ENCODE assay signal across 15 cellular contexts in the genomic region with DNA sequence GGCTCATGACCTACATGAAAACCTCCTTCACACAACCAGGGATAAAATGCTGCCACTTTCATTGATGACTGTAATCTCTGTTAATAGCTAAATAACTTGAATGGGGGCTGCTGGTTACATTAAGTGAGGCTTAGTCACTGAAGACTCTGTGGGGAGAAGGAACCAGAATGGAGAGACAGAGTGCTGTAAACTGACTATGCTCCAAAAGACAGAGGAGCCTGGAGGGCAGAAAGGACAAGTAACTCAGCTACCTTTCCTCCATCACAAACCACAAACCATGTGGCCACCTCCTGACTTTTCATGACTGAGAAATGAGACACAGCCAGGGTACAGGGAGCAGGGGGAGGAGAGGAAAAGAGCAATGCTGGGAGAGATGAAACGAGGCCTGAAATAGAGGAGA.
"Had no signal": no experiment of that assay in that cellular context is flagged by ENCODE, and none has a peak within 500 bp of the region (broad histone marks: within the 10 kb centered on the region; RNA-seq: fewer than 3 reads in every experiment).

No MANE protein-coding gene starts in this region.

- H3K4me2 ChIP-seq: hepatocyte had no signal

- H3K36me3 ChIP-seq: gastroesophageal sphincter, prostate gland, upper lobe of left lung had no signal

- H2AFZ ChIP-seq: hepatocyte had no signal

- DNase-seq: activated CD4-positive, alpha-beta T cell treated with anti-CD3 and anti-CD28 coated beads, Interleukin-2, amount 50 U/mL, for 48 hours; activated CD4-positive, CD25-positive, alpha-beta regulatory T cell treated with anti-CD3 and anti-CD28 coated beads, Interleukin-2, amount 50 U/mL, for 72 hours; activated gamma-delta T cell treated with Interleukin-2 at 50 U/mL for 16 hours; activated naive CD8-positive, alpha-beta T cell treated with anti-CD3 and anti-CD28 coated beads for 36 hours; activated T-cell treated with anti-CD3 and anti-CD28 coated beads, Interleukin-2, amount 50 U/mL, for 48 hours; left colon; occipital lobe; stimulated activated CD4-positive, alpha-beta T cell treated with anti-CD3 and anti-CD28 coated beads, Interleukin-2, amount 100 ng/mL, for 48 hours; stimulated activated CD8-positive, alpha-beta memory T cell treated with anti-CD3 and anti-CD28 coated beads, Interleukin-4, amount 100 ng/mL, for 48 hours; stimulated activated naive CD8-positive, alpha-beta T cell treated with anti-CD3 and anti-CD28 coated beads, Interleukin-15, Interleukin-2, amounts not matched to agents 100 U/mL and 50 U/mL, for 24 hours; upper lobe of left lung had no signal

- H3K79me2 ChIP-seq: hepatocyte had no signal

- H3K4me1 ChIP-seq: prostate gland, upper lobe of left lung had no signal

- ATAC-seq: gastroesophageal sphincter; left colon; sciatic nerve; stimulated activated naive CD8-positive, alpha-beta T cell treated with anti-CD3 and anti-CD28 coated beads, Interleukin-15, Interleukin-2, amounts not matched to agents 100 U/mL and 50 U/mL, for 24 hours had no signal

- H3K4me3 ChIP-seq: gastroesophageal sphincter, hepatocyte, prostate gland, upper lobe of left lung had no signal

- H3K27me3 ChIP-seq: hepatocyte, upper lobe of left lung had no signal

- H3K9me3 ChIP-seq: gastroesophageal sphincter, prostate gland, upper lobe of left lung had no signal

- H3K27ac ChIP-seq: gastroesophageal sphincter, hepatocyte, prostate gland, upper lobe of left lung had no signal
